ENCODE assay signal across 26 cellular contexts in genomic region chr19:6856749-6857372, GRCh38. TPM values are rescaled to one million over a fixed set of nuclear protein-coding genes. Genes with fewer than 3 reads are reported as not detected.
DNase-seq lines count a peak whose midpoint lies in the region; ATAC-seq and TF ChIP-seq lines count a peak whose summit lies in the region.
"Had no signal": no experiment of that assay in that cellular context is flagged by ENCODE, and none has a peak within 500 bp of the region (broad histone marks: within the 10 kb centered on the region; RNA-seq: fewer than 3 reads in every experiment).

No MANE protein-coding gene starts in this region.

- peak overlapping the region; percentile 31 for H3K27ac Mint-ChIP-seq in activated naive CD8-positive, alpha-beta T cell treated with anti-CD3 and anti-CD28 coated beads, Interleukin-2, amount 10 ng/mL, durations not matched to agents 7 days and 5 days
- H3K27ac Mint-ChIP-seq in activated naive CD8-positive, alpha-beta T cell treated with anti-CD3 and anti-CD28 coated beads, Interleukin-2, amount 50 U/mL, for 24 hours, result no peak overlapping the region
- no peak overlapping the region for H3K27ac Mint-ChIP-seq in endothelial cell (ENCODE audit: unreplicated experiment)
- H3K27ac Mint-ChIP-seq: activated CD4-positive, alpha-beta T cell treated with anti-CD3 and anti-CD28 coated beads for 36 hours; HFFc6 had no signal

- H3K4me3 Mint-ChIP-seq in activated naive CD8-positive, alpha-beta T cell treated with anti-CD3 and anti-CD28 coated beads, Interleukin-2, amount 10 ng/mL, durations not matched to agents 7 days and 5 days, result no peak overlapping the region
- H3K4me3 Mint-ChIP-seq in activated naive CD8-positive, alpha-beta T cell treated with anti-CD3 and anti-CD28 coated beads, Interleukin-2, amount 50 U/mL, for 24 hours, result no peak overlapping the region
- peak overlapping the region; percentile 72 for H3K4me3 Mint-ChIP-seq in endothelial cell (ENCODE audit: unreplicated experiment)
- H3K4me3 Mint-ChIP-seq: activated CD4-positive, alpha-beta T cell treated with anti-CD3 and anti-CD28 coated beads for 36 hours; HFFc6; neural crest cell; stimulated activated naive B cell treated with anti-CD40 and anti-IgM and Interleukin-4, amounts not matched to agents 10 μg/mL and 1 μg/mL and 100 μg/mL, for 72 hours had no signal

- H3K36me3 Mint-ChIP-seq in activated naive CD8-positive, alpha-beta T cell treated with anti-CD3 and anti-CD28 coated beads, Interleukin-2, amount 10 ng/mL, durations not matched to agents 7 days and 5 days, result peaks cover 24% of the 10 kb centered on the region
- peaks cover 21% of the 10 kb centered on the region for H3K36me3 Mint-ChIP-seq in activated naive CD8-positive, alpha-beta T cell treated with anti-CD3 and anti-CD28 coated beads, Interleukin-2, amount 50 U/mL, for 24 hours (ENCODE audit: low read depth)
- peaks cover 22% of the 10 kb centered on the region for H3K36me3 Mint-ChIP-seq in endothelial cell (ENCODE audit: low read depth, unreplicated experiment)

- H3K4me1 Mint-ChIP-seq in activated naive CD8-positive, alpha-beta T cell treated with anti-CD3 and anti-CD28 coated beads, Interleukin-2, amount 10 ng/mL, durations not matched to agents 7 days and 5 days, result peaks cover 2% of the 10 kb centered on the region
- peaks cover 2% of the 10 kb centered on the region for H3K4me1 Mint-ChIP-seq in activated naive CD8-positive, alpha-beta T cell treated with anti-CD3 and anti-CD28 coated beads, Interleukin-2, amount 50 U/mL, for 24 hours
- no peaks in the 10 kb centered on the region for H3K4me1 Mint-ChIP-seq in endothelial cell (ENCODE audit: unreplicated experiment)
- H3K4me1 Mint-ChIP-seq: neural crest cell had no signal

- H3K4me3 ChIP-seq in MG63 (no peak overlapping the region), ascending aorta (no peak overlapping the region)
- H3K4me3 ChIP-seq: GM12878, sigmoid colon, SK-N-MC, thoracic aorta, uterus had no signal

- POLR2A ChIA-PET in activated naive CD8-positive, alpha-beta T cell treated with anti-CD3 and anti-CD28 coated beads, Interleukin-2, amount 10 ng/mL, durations not matched to agents 7 days and 5 days (lab: Charles Lee), result interaction anchor here (0.7 kb wide), 2 partner anchors 92 to 159 kb away, joined by 4 read pairs; no protein-coding TSS in a partner anchor

- intact Hi-C loops in posterior cingulate gyrus (cut with DNase I), result no loop called here
- intact Hi-C loops in Right ventricle myocardium inferior (cut with DNase I), result no loop called here
- intact Hi-C loops in ascending aorta (cut with DNase I), result no loop called here
- intact Hi-C loops in left colon (cut with DNase I, micrococcal nuclease), result loop anchor here in 1 of 2 donors (10.0 kb wide), 1 partner anchor 112 kb away; no protein-coding TSS in a partner anchor

- no peaks in the 10 kb centered on the region for H3K27me3 Mint-ChIP-seq in activated naive CD8-positive, alpha-beta T cell treated with anti-CD3 and anti-CD28 coated beads, Interleukin-2, amount 10 ng/mL, durations not matched to agents 7 days and 5 days
- no peaks in the 10 kb centered on the region for H3K27me3 Mint-ChIP-seq in activated naive CD8-positive, alpha-beta T cell treated with anti-CD3 and anti-CD28 coated beads, Interleukin-2, amount 50 U/mL, for 24 hours
- peaks cover 9% of the 10 kb centered on the region for H3K27me3 Mint-ChIP-seq in endothelial cell (ENCODE audit: unreplicated experiment)
- H3K27me3 Mint-ChIP-seq: activated CD4-positive, alpha-beta T cell treated with anti-CD3 and anti-CD28 coated beads for 36 hours; stimulated activated naive B cell treated with anti-CD40 and anti-IgM and Interleukin-4, amounts not matched to agents 10 μg/mL and 1 μg/mL and 100 μg/mL, for 72 hours had no signal

- no peaks in the 10 kb centered on the region for H3K9me3 Mint-ChIP-seq in activated naive CD8-positive, alpha-beta T cell treated with anti-CD3 and anti-CD28 coated beads, Interleukin-2, amount 10 ng/mL, durations not matched to agents 7 days and 5 days
- no peaks in the 10 kb centered on the region for H3K9me3 Mint-ChIP-seq in activated naive CD8-positive, alpha-beta T cell treated with anti-CD3 and anti-CD28 coated beads, Interleukin-2, amount 50 U/mL, for 24 hours
- peaks cover 26% of the 10 kb centered on the region for H3K9me3 Mint-ChIP-seq in endothelial cell (ENCODE audit: unreplicated experiment)
- H3K9me3 Mint-ChIP-seq: HFFc6; neural crest cell; stimulated activated naive B cell treated with anti-CD40 and anti-IgM and Interleukin-4, amounts not matched to agents 10 μg/mL and 1 μg/mL and 100 μg/mL, for 72 hours had no signal

- no peak overlapping the region for H3K27ac ChIP-seq in ascending aorta
- H3K27ac ChIP-seq: KMS-11, sigmoid colon, SK-N-MC, thoracic aorta, uterus had no signal

- 0 out of 2 replicates have a peak, but pooled peaks cover 2% of the 10 kb centered on the region for H3K27me3 ChIP-seq in MG63
- H3K27me3 ChIP-seq in ascending aorta, result no peaks in the 10 kb centered on the region
- H3K27me3 ChIP-seq: uterus had no signal

- H3K36me3 ChIP-seq in MG63 (peaks cover 8% of the 10 kb centered on the region), ascending aorta (no peaks in the 10 kb centered on the region)
- H3K36me3 ChIP-seq: sigmoid colon, thoracic aorta, uterus had no signal

- H3K9me3 ChIP-seq in MG63, result no peaks in the 10 kb centered on the region
- no peaks in the 10 kb centered on the region for H3K9me3 ChIP-seq in ascending aorta
- H3K9me3 ChIP-seq: sigmoid colon, thoracic aorta, uterus had no signal

- H3K4me1 ChIP-seq in ascending aorta, result no peaks in the 10 kb centered on the region
- H3K4me1 ChIP-seq: sigmoid colon, uterus had no signal

- ATAC-seq in activated naive CD8-positive, alpha-beta T cell treated with anti-CD3 and anti-CD28 coated beads, Interleukin-2, amount 10 ng/mL, durations not matched to agents 7 days and 5 days (ENCODE audit: low read depth), result no peak
- ATAC-seq in activated naive CD8-positive, alpha-beta T cell treated with anti-CD3 and anti-CD28 coated beads, Interleukin-2, amount 50 U/mL, for 24 hours, result no peak
- no peak for ATAC-seq in Right ventricle myocardium inferior
- no peak for ATAC-seq in left colon
- ATAC-seq: activated CD4-positive, alpha-beta T cell treated with anti-CD3 and anti-CD28 coated beads for 36 hours; GM12878; stimulated activated naive B cell treated with anti-CD40 and anti-IgM and Interleukin-4, amounts not matched to agents 10 μg/mL and 1 μg/mL and 100 μg/mL, for 72 hours had no signal

- no peak for TF ChIP-seq CTCF in endothelial cell (IDR thresholded peaks at IDR 0.05; ENCODE audit: unreplicated experiment)
- no peak for TF ChIP-seq CTCF in ascending aorta (IDR thresholded peaks at IDR 0.05)

- DNase-seq in activated naive CD8-positive, alpha-beta T cell treated with anti-CD3 and anti-CD28 coated beads, Interleukin-2, amount 10 ng/mL, durations not matched to agents 7 days and 5 days, result no peak
- DNase-seq in activated naive CD8-positive, alpha-beta T cell treated with anti-CD3 and anti-CD28 coated beads, Interleukin-2, amount 50 U/mL, for 24 hours, result no peak
- DNase-seq in MG63, result peak; percentile 85
- DNase-seq in endothelial cell (ENCODE audit: low spot score), result no peak
- peak in 8 of 10 donors; percentile 15 to 93 (median 46) for DNase-seq in posterior cingulate gyrus
- no peak for DNase-seq in Right ventricle myocardium inferior (ENCODE audit: missing footprints)
- DNase-seq in ascending aorta (ENCODE audit: low spot score in 2 of 2), result no peak
- DNase-seq in left colon, result no peak
- DNase-seq: activated CD4-positive, alpha-beta T cell treated with anti-CD3 and anti-CD28 coated beads for 36 hours; activated gamma-delta T cell; effector CD4-positive, alpha-beta T cell; HFFc6; islet precursor cell; NCI-H1436 treated with DMSO at 0.1 percent for 48 hours; NCI-H82; sigmoid colon; stimulated activated CD4-positive, alpha-beta T cell treated with anti-CD3 and anti-CD28 coated beads, Interleukin-4, amount 100 ng/mL, for 4 hours; stimulated activated naive B cell treated with anti-CD40 and anti-IgM and Interleukin-4, amounts not matched to agents 10 μg/mL and 1 μg/mL and 100 μg/mL, for 72 hours; uterus had no signal

RNA-seq across cellular contexts. Expression of gene ADGRE1, which starts 30.5 kb away (rescaled TPM):
- total RNA-seq in activated naive CD8-positive, alpha-beta T cell treated with anti-CD3 and anti-CD28 coated beads, Interleukin-2, amount 10 ng/mL, durations not matched to agents 7 days and 5 days, result 1 to 10 TPM in 1 of 2 experiments, under 1 TPM in 1; 0.83 to 1.0 TPM
- total RNA-seq in MG63 (2014; rRNA removed; shearing (Covaris generic); ENCODE audit: low replicate concordance), result 17.3 and 17.8 TPM in 2 replicates
- not detected for total RNA-seq in endothelial cell (ENCODE audit: unreplicated experiment)
- total RNA-seq in Right ventricle myocardium inferior, result 0.38 TPM
- total RNA-seq in ascending aorta, result not detected
- under 1 TPM; 0.24 to 0.92 TPM for total RNA-seq in left colon
- total RNA-seq: bronchial epithelial cell, epithelial cell of proximal tubule, neural crest cell had no signal

Comparison
In these comparisons a context has a peak if more than half of its experiments do, and no peak if none do; other contexts are left out.
1. DNase-seq: peak in MG63 (single experiment) and posterior cingulate gyrus (8 of 10); none in activated naive CD8-positive, alpha-beta T cell treated with anti-CD3 and anti-CD28 coated beads, Interleukin-2, amount 10 ng/mL, durations not matched to agents 7 days and 5 days (single experiment), activated naive CD8-positive, alpha-beta T cell treated with anti-CD3 and anti-CD28 coated beads, Interleukin-2, amount 50 U/mL, for 24 hours (single experiment), endothelial cell (single experiment), Right ventricle myocardium inferior (single experiment), ascending aorta (0 of 2) and left colon (0 of 2).